In the genomic region with DNA sequence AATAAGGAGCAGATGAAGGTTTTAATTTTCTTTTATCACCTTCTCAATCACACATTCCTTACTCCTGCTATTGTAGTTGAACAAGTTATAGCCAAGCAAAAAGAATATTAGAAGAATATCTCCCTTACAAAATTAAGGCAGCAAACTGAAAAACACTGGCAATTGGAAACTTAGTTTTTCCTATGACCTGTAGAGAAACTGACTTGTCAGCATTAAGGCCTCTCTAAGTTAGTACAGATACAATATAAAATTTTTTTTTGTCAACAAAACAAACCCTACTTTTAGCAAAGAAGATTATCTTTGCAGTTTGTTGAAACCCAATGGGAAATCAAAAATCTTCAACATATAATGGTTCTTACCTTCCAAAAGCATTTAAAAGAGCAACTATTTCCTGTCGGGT, we compare ENCODE assay signal across 7 cellular contexts.
"Had no signal": no experiment of that assay in that cellular context is flagged by ENCODE, and none has a peak within 500 bp of the region (broad histone marks: within the 10 kb centered on the region; RNA-seq: fewer than 3 reads in every experiment).

No MANE protein-coding gene starts in this region.

- H3K4me3 ChIP-seq: GM23338 had no signal

- ATAC-seq: GM23338 had no signal

- H3K27ac ChIP-seq: HL-60 had no signal

- DNase-seq: H9, HCEC 1CT, KG1 had no signal

- FAIRE-seq: H1, H54 had no signal

- H2AFZ ChIP-seq: GM23338 had no signal

- H3K4me2 ChIP-seq: GM23338 had no signal
